In the genomic region with DNA sequence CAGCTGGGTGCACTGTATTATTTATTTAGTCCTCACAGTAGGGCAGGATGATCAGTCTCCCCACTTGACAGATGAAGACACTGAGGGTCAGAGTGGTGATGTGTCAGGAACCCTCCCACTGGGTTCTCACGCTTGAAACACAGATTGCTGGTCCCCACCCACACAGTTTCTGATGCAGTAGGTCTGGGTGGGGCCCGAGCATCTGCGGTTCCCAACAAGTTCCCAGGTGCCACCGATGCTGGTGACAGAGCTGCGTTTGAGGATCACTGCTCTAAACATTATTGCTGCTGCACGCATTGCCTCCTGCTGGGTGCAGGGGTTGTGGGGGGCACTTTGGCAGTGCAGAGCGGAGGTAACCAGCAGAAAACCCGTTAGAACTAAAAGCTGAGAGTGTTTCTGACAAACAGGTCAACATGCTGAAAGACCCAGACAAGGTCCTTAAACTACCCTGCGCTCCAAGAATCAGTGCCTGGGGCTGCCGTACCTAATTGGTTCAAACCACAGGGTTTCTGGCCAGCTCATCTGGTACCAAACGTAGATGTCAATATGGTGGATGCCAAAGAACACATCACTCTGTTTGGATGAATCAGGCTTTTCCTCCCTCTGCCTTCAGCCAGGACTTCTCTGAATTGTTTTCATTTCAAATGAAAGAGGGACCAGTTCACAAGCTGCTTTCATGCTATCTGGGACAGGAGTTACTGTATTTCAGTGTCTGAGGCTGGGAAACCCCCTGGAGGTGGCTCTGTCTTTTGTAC, we compare ENCODE assay signal across 8 cellular contexts.
A peak's percentile ranks its signal among the peaks of the same experiment; 100 is the strongest.
DNase-seq lines count a peak whose midpoint lies in the region; ATAC-seq and TF ChIP-seq lines count a peak whose summit lies in the region.

No MANE protein-coding gene starts in this region.

- TF ChIP-seq CTCF in GM12864 (IDR thresholded peaks at IDR 0.05; ENCODE audit: low read depth, low read length, missing control alignments): no peak

- no peak overlapping the region for H3K4me3 ChIP-seq in GM12864 (ENCODE audit: low read depth, low read length)

- peaks cover 5% of the 10 kb centered on the region for H3K36me3 Mint-ChIP-seq in IgD-negative memory B cell
- peaks cover 79% of the 10 kb centered on the region for H3K36me3 Mint-ChIP-seq in stimulated activated effector memory CD8-positive, alpha-beta T cell treated with anti-CD3 and anti-CD28 coated beads, Interleukin-12 subunit alpha, Interleukin-12 subunit beta, amount 100 ng/mL, for 72 hours

- H3K27me3 Mint-ChIP-seq in IgD-negative memory B cell: no peaks in the 10 kb centered on the region

- peaks cover 19 to 34% (median 27%) of the 10 kb centered on the region in 3 donors for H3K4me1 Mint-ChIP-seq in IgD-negative memory B cell
- H3K4me1 Mint-ChIP-seq in stimulated activated effector memory CD8-positive, alpha-beta T cell treated with anti-CD3 and anti-CD28 coated beads, Interleukin-12 subunit alpha, Interleukin-12 subunit beta, amount 100 ng/mL, for 72 hours: peaks cover 42% of the 10 kb centered on the region

- H3K9me3 Mint-ChIP-seq in IgD-negative memory B cell: no peaks in the 10 kb centered on the region
- H3K9me3 Mint-ChIP-seq in stimulated activated effector memory CD8-positive, alpha-beta T cell treated with anti-CD3 and anti-CD28 coated beads, Interleukin-12 subunit alpha, Interleukin-12 subunit beta, amount 100 ng/mL, for 72 hours: no peaks in the 10 kb centered on the region

- H3K4me3 Mint-ChIP-seq in IgD-negative memory B cell: peak overlapping the region in 2 of 4 donors; percentile 27 to 69
- H3K4me3 Mint-ChIP-seq in stimulated activated effector memory CD8-positive, alpha-beta T cell treated with anti-CD3 and anti-CD28 coated beads, Interleukin-12 subunit alpha, Interleukin-12 subunit beta, amount 100 ng/mL, for 72 hours: peak overlapping the region; percentile 66

- peak overlapping the region; percentile 33 to 78 (median 40) for H3K27ac Mint-ChIP-seq in IgD-negative memory B cell
- peak overlapping the region; percentile 94 for H3K27ac Mint-ChIP-seq in stimulated activated effector memory CD8-positive, alpha-beta T cell treated with anti-CD3 and anti-CD28 coated beads, Interleukin-12 subunit alpha, Interleukin-12 subunit beta, amount 100 ng/mL, for 72 hours

- ATAC-seq in stimulated activated effector memory CD8-positive, alpha-beta T cell treated with anti-CD3 and anti-CD28 coated beads, Interleukin-12 subunit alpha, Interleukin-12 subunit beta, amount 100 ng/mL, for 72 hours: peak; percentile 91

- peak; percentile 42 for DNase-seq in GM12864 (ENCODE audit: low read depth)
- DNase-seq in activated T-cell treated with anti-CD3 and anti-CD28 coated beads, Interleukin-2, amount 50 U/mL, for 48 hours: peak; percentile 66 to 74
- DNase-seq in iris pigment epithelial cell (ENCODE audit: low read depth): peak; percentile 94
- peak; percentile 57 to 80 for DNase-seq in stimulated activated effector memory CD8-positive, alpha-beta T cell treated with anti-CD3 and anti-CD28 coated beads, Interleukin-12 subunit alpha, Interleukin-12 subunit beta, amount 100 ng/mL, for 72 hours (ENCODE audit: low spot score in 2 of 2)
- no peak for DNase-seq in NCI-H526 (lab: John Stamatoyannopoulos, UW)
- DNase-seq in GF-D8 (lab: John Stamatoyannopoulos, UW): no peak
- no peak for DNase-seq in occipital lobe (lab: John Stamatoyannopoulos, UW)

Comparison
In these comparisons a context has a peak if more than half of its experiments do, and no peak if none do; other contexts are left out.
1. DNase-seq: peak in GM12864 (single experiment), activated T-cell treated with anti-CD3 and anti-CD28 coated beads, Interleukin-2, amount 50 U/mL, for 48 hours (2 of 2), iris pigment epithelial cell (single experiment) and stimulated activated effector memory CD8-positive, alpha-beta T cell treated with anti-CD3 and anti-CD28 coated beads, Interleukin-12 subunit alpha, Interleukin-12 subunit beta, amount 100 ng/mL, for 72 hours (2 of 2); none in NCI-H526 (0 of 2), GF-D8 (single experiment) and occipital lobe (single experiment).